In genomic region chr11:73660497-73661034, GRCh38 we compare ENCODE assay signal across 9 cellular contexts. TPM values are rescaled to one million over a fixed set of nuclear protein-coding genes. Genes with fewer than 3 reads are reported as not detected.
A peak's percentile ranks its signal among the peaks of the same experiment; 100 is the strongest.
DNase-seq lines count a peak whose midpoint lies in the region; ATAC-seq and TF ChIP-seq lines count a peak whose summit lies in the region.
"Had no signal": no experiment of that assay in that cellular context is flagged by ENCODE, and none has a peak within 500 bp of the region (broad histone marks: within the 10 kb centered on the region; RNA-seq: fewer than 3 reads in every experiment).

No MANE protein-coding gene starts in this region.

- H3K4me3 Mint-ChIP-seq in chondrocyte (ENCODE audit: unreplicated experiment), result peak overlapping the region; percentile 37

- H3K9me3 ChIP-seq in left ventricle myocardium inferior (replicated peaks) (no peaks in the 10 kb centered on the region), muscle layer of colon (ENCODE audit: low read length) (no peaks in the 10 kb centered on the region)

- H3K27ac ChIP-seq in left ventricle myocardium inferior (replicated peaks) (no peak overlapping the region), muscle layer of colon (ENCODE audit: low read depth, low read length) (no peak overlapping the region)

- H3K4me3 ChIP-seq in left ventricle myocardium inferior (peak overlapping the region; percentile 58), muscle layer of colon (ENCODE audit: low read depth in 1 of 2, low read length in 2 of 2) (peak overlapping the region; percentile 12 to 49)

- H3K36me3 ChIP-seq in left ventricle myocardium inferior (no peaks in the 10 kb centered on the region), muscle layer of colon (ENCODE audit: insufficient read depth, low read length) (no peaks in the 10 kb centered on the region)

- intact Hi-C loops in left ventricle myocardium inferior (cut with micrococcal nuclease), result loop anchor here (5.0 kb wide), 2 partner anchors 33 to 248 kb away; no protein-coding TSS in a partner anchor
- intact Hi-C loops in Right ventricle myocardium inferior (cut with DNase I), result loop anchor here (1.0 to 5.0 kb wide), 3 partner anchors 35 to 308 kb away; no protein-coding TSS in a partner anchor

- no peaks in the 10 kb centered on the region for H3K27me3 Mint-ChIP-seq in chondrocyte (ENCODE audit: low read depth)

- no peak for ATAC-seq in Right ventricle myocardium inferior
- ATAC-seq in GM19035 (IDR thresholded peaks at IDR 0.05; ENCODE audit: unreplicated experiment), result no peak

- H3K27me3 ChIP-seq in left ventricle myocardium inferior (ENCODE audit: low read depth) (no peaks in the 10 kb centered on the region), muscle layer of colon (ENCODE audit: control insufficient read depth in 1 of 2, insufficient read depth in 2 of 2, low read length in 2 of 2) (no peaks in the 10 kb centered on the region)

- DNase-seq in left ventricle myocardium inferior (no peak), Right ventricle myocardium inferior (ENCODE audit: missing footprints) (no peak), chondrocyte (ENCODE audit: low spot score) (no peak), hepatic stellate cell (ENCODE audit: low spot score) (no peak), NAMALWA (ENCODE audit: low spot score) (no peak), putamen (ENCODE audit: low spot score) (no peak)
- DNase-seq: NCI-H2081 had no signal

- no peaks in the 10 kb centered on the region for H3K9me3 Mint-ChIP-seq in chondrocyte (ENCODE audit: low read depth)

- H3K36me3 Mint-ChIP-seq in chondrocyte (ENCODE audit: low read depth), result no peaks in the 10 kb centered on the region

- H3K4me1 ChIP-seq in left ventricle myocardium inferior, result peaks cover 32% of the 10 kb centered on the region
- H3K4me1 ChIP-seq in muscle layer of colon (ENCODE audit: insufficient read depth, low read length), result no peaks in the 10 kb centered on the region

- no peak overlapping the region for H3K9ac ChIP-seq in muscle layer of colon (ENCODE audit: low read length)

- TF ChIP-seq CTCF in left ventricle myocardium inferior (IDR thresholded peaks at IDR 0.05; ENCODE audit: borderline replicate concordance) (no peak), chondrocyte (IDR thresholded peaks at IDR 0.05) (no peak)

- peaks cover 9% of the 10 kb centered on the region for H3K4me1 Mint-ChIP-seq in chondrocyte (ENCODE audit: low read depth)

- H3K27ac Mint-ChIP-seq in chondrocyte (ENCODE audit: unreplicated experiment), result no peak overlapping the region

RNA-seq across cellular contexts. Expression of gene PLEKHB1, which starts 14.2 kb away (rescaled TPM):
- 22.4 TPM for total RNA-seq in left ventricle myocardium inferior
- 8.4 TPM for total RNA-seq in Right ventricle myocardium inferior
- 2.0 to 2.9 TPM in 2 of 3 replicates, not detected in the other for total RNA-seq in chondrocyte
